ENCODE assay signal across 1 cellular context in the genomic region with DNA sequence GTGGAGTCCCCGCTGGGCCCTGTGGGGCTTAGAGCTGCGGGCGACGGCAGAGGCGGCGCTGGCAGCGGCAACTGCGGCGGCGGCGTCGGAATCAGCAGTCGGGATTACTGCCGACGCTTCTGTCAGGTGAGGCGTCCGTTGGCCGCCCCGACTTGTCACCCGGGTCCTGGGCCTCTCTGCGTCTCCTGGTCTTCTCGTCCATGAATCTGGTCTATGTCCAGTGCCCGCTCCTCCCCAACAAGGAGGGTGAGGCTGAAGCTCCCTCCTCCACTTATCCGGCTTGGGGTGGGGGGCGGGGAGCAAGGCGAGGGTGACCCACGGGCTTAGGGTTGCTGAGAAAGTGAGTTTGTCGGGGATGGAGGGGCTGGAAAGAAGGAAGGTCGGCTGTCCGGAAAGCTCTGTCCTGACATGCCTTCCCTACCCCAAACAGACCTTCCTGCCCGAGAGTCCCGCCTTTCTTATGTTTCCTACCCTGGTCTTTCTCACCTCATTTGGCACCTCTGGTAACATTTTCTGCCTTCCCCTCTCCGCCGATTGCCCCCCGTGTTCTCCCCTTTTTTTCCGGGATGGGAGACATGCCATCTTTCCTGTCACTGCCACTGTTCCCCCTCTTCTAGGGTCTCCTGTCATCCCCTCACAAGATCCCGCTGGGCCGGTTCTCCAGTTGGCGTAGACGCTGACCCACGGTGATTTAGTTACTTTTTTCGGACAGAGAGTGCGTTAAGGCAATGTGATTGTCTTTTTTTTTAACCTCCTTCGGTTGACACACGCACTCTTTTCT.
TF ChIP-seq lines count a peak whose summit lies in the region.

No MANE protein-coding gene starts in this region.

TF ChIP-seq in HepG2, 621 proteins besides CTCF, POLR2A, EP300 and RAD21 (continued from another document and continues in another):
- TF ChIP-seq ZNF614 (CRISPR knock-in tag; IDR thresholded peaks at IDR 0.05; ENCODE audit: borderline replicate concordance) (no peak), ZNF30 (CRISPR knock-in tag; IDR thresholded peaks at IDR 0.05) (peak; percentile 69; the same call in 1 of the 2 replicates), ZNF546 (CRISPR knock-in tag; conservative IDR thresholded peaks at IDR 0.05) (no peak), ZNF605 (CRISPR knock-in tag; IDR thresholded peaks at IDR 0.05) (no peak), ZNF484 (CRISPR knock-in tag; IDR thresholded peaks at IDR 0.05; ENCODE audit: borderline replicate concordance, low read depth) (no peak), KDM6A (CRISPR knock-in tag; IDR thresholded peaks at IDR 0.05; ENCODE audit: low read depth) (no peak), NR2C2 (CRISPR knock-in tag; IDR thresholded peaks at IDR 0.05; ENCODE audit: borderline replicate concordance) (no peak), PITX1 (CRISPR knock-in tag; IDR thresholded peaks at IDR 0.05) (peak; percentile 37; the same call in 1 of the 2 replicates), AGO1 (IDR thresholded peaks at IDR 0.05; ENCODE audit: low read depth, low read length, poor library complexity, severe bottlenecking) (peak; percentile 60), CBX1 (IDR thresholded peaks at IDR 0.05; ENCODE audit: low read depth) (no peak), EEA1 (CRISPR knock-in tag; IDR thresholded peaks at IDR 0.05; ENCODE audit: borderline replicate concordance) (no peak), ZNF724P (CRISPR knock-in tag; IDR thresholded peaks at IDR 0.05; ENCODE audit: borderline replicate concordance) (no peak), ZNF337 (CRISPR knock-in tag; IDR thresholded peaks at IDR 0.05; ENCODE audit: borderline replicate concordance, low read depth) (no peak), RNF2 (conservative IDR thresholded peaks at IDR 0.05; ENCODE audit: low read depth) (no peak), FOXO1 (CRISPR knock-in tag; IDR thresholded peaks at IDR 0.05) (no peak), RBAK (CRISPR knock-in tag; IDR thresholded peaks at IDR 0.05) (no peak), ZMYM2 (CRISPR knock-in tag; IDR thresholded peaks at IDR 0.05) (no peak), ZNF720 (CRISPR knock-in tag; IDR thresholded peaks at IDR 0.05) (no peak), ZNF672 (CRISPR knock-in tag; IDR thresholded peaks at IDR 0.05) (no peak), ZNF780A (CRISPR knock-in tag; IDR thresholded peaks at IDR 0.05) (no peak), ZNF839 (CRISPR knock-in tag; IDR thresholded peaks at IDR 0.05; ENCODE audit: borderline replicate concordance) (no peak), XBP1 (CRISPR knock-in tag; IDR thresholded peaks at IDR 0.05) (no peak), NRL (CRISPR knock-in tag; IDR thresholded peaks at IDR 0.05; ENCODE audit: borderline replicate concordance) (0 out of 2 replicates have a peak, but pooled peaks have one; percentile 6)
- TF ChIP-seq, protein P1, sequence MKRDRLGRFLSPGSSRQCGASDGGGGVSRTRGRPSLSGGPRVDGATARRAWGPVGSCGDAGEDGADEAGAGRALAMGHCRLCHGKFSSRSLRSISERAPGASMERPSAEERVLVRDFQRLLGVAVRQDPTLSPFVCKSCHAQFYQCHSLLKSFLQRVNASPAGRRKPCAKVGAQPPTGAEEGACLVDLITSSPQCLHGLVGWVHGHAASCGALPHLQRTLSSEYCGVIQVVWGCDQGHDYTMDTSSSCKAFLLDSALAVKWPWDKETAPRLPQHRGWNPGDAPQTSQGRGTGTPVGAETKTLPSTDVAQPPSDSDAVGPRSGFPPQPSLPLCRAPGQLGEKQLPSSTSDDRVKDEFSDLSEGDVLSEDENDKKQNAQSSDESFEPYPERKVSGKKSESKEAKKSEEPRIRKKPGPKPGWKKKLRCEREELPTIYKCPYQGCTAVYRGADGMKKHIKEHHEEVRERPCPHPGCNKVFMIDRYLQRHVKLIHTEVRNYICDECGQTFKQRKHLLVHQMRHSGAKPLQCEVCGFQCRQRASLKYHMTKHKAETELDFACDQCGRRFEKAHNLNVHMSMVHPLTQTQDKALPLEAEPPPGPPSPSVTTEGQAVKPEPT (CRISPR knock-in tag; IDR thresholded peaks at IDR 0.05; ENCODE audit: low read depth): no peak
- TF ChIP-seq, protein P2, sequence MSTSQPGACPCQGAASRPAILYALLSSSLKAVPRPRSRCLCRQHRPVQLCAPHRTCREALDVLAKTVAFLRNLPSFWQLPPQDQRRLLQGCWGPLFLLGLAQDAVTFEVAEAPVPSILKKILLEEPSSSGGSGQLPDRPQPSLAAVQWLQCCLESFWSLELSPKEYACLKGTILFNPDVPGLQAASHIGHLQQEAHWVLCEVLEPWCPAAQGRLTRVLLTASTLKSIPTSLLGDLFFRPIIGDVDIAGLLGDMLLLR (CRISPR knock-in tag; IDR thresholded peaks at IDR 0.05): 0 out of 2 replicates have a peak, but pooled peaks have one; percentile 7
- TF ChIP-seq, protein P3, sequence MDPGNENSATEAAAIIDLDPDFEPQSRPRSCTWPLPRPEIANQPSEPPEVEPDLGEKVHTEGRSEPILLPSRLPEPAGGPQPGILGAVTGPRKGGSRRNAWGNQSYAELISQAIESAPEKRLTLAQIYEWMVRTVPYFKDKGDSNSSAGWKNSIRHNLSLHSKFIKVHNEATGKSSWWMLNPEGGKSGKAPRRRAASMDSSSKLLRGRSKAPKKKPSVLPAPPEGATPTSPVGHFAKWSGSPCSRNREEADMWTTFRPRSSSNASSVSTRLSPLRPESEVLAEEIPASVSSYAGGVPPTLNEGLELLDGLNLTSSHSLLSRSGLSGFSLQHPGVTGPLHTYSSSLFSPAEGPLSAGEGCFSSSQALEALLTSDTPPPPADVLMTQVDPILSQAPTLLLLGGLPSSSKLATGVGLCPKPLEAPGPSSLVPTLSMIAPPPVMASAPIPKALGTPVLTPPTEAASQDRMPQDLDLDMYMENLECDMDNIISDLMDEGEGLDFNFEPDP (CRISPR knock-in tag; conservative IDR thresholded peaks at IDR 0.05): 0 out of 2 replicates have a peak, but pooled peaks have one; percentile 69
- TF ChIP-seq, protein P4, sequence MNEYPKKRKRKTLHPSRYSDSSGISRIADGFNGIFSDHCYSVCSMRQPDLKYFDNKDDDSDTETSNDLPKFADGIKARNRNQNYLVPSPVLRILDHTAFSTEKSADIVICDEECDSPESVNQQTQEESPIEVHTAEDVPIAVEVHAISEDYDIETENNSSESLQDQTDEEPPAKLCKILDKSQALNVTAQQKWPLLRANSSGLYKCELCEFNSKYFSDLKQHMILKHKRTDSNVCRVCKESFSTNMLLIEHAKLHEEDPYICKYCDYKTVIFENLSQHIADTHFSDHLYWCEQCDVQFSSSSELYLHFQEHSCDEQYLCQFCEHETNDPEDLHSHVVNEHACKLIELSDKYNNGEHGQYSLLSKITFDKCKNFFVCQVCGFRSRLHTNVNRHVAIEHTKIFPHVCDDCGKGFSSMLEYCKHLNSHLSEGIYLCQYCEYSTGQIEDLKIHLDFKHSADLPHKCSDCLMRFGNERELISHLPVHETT (CRISPR knock-in tag; conservative IDR thresholded peaks at IDR 0.05): no peak
- TF ChIP-seq, protein P5, sequence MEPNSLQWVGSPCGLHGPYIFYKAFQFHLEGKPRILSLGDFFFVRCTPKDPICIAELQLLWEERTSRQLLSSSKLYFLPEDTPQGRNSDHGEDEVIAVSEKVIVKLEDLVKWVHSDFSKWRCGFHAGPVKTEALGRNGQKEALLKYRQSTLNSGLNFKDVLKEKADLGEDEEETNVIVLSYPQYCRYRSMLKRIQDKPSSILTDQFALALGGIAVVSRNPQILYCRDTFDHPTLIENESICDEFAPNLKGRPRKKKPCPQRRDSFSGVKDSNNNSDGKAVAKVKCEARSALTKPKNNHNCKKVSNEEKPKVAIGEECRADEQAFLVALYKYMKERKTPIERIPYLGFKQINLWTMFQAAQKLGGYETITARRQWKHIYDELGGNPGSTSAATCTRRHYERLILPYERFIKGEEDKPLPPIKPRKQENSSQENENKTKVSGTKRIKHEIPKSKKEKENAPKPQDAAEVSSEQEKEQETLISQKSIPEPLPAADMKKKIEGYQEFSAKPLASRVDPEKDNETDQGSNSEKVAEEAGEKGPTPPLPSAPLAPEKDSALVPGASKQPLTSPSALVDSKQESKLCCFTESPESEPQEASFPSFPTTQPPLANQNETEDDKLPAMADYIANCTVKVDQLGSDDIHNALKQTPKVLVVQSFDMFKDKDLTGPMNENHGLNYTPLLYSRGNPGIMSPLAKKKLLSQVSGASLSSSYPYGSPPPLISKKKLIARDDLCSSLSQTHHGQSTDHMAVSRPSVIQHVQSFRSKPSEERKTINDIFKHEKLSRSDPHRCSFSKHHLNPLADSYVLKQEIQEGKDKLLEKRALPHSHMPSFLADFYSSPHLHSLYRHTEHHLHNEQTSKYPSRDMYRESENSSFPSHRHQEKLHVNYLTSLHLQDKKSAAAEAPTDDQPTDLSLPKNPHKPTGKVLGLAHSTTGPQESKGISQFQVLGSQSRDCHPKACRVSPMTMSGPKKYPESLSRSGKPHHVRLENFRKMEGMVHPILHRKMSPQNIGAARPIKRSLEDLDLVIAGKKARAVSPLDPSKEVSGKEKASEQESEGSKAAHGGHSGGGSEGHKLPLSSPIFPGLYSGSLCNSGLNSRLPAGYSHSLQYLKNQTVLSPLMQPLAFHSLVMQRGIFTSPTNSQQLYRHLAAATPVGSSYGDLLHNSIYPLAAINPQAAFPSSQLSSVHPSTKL (CRISPR knock-in tag; IDR thresholded peaks at IDR 0.05): no peak
- TF ChIP-seq, protein P6, sequence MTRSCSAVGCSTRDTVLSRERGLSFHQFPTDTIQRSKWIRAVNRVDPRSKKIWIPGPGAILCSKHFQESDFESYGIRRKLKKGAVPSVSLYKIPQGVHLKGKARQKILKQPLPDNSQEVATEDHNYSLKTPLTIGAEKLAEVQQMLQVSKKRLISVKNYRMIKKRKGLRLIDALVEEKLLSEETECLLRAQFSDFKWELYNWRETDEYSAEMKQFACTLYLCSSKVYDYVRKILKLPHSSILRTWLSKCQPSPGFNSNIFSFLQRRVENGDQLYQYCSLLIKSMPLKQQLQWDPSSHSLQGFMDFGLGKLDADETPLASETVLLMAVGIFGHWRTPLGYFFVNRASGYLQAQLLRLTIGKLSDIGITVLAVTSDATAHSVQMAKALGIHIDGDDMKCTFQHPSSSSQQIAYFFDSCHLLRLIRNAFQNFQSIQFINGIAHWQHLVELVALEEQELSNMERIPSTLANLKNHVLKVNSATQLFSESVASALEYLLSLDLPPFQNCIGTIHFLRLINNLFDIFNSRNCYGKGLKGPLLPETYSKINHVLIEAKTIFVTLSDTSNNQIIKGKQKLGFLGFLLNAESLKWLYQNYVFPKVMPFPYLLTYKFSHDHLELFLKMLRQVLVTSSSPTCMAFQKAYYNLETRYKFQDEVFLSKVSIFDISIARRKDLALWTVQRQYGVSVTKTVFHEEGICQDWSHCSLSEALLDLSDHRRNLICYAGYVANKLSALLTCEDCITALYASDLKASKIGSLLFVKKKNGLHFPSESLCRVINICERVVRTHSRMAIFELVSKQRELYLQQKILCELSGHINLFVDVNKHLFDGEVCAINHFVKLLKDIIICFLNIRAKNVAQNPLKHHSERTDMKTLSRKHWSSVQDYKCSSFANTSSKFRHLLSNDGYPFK (CRISPR knock-in tag; IDR thresholded peaks at IDR 0.05; ENCODE audit: borderline replicate concordance): peak; percentile 62; the same call in 1 of the 2 replicates
- TF ChIP-seq, protein P7, sequence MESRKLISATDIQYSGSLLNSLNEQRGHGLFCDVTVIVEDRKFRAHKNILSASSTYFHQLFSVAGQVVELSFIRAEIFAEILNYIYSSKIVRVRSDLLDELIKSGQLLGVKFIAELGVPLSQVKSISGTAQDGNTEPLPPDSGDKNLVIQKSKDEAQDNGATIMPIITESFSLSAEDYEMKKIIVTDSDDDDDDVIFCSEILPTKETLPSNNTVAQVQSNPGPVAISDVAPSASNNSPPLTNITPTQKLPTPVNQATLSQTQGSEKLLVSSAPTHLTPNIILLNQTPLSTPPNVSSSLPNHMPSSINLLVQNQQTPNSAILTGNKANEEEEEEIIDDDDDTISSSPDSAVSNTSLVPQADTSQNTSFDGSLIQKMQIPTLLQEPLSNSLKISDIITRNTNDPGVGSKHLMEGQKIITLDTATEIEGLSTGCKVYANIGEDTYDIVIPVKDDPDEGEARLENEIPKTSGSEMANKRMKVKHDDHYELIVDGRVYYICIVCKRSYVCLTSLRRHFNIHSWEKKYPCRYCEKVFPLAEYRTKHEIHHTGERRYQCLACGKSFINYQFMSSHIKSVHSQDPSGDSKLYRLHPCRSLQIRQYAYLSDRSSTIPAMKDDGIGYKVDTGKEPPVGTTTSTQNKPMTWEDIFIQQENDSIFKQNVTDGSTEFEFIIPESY (CRISPR knock-in tag; IDR thresholded peaks at IDR 0.05): no peak
- TF ChIP-seq, protein P8, sequence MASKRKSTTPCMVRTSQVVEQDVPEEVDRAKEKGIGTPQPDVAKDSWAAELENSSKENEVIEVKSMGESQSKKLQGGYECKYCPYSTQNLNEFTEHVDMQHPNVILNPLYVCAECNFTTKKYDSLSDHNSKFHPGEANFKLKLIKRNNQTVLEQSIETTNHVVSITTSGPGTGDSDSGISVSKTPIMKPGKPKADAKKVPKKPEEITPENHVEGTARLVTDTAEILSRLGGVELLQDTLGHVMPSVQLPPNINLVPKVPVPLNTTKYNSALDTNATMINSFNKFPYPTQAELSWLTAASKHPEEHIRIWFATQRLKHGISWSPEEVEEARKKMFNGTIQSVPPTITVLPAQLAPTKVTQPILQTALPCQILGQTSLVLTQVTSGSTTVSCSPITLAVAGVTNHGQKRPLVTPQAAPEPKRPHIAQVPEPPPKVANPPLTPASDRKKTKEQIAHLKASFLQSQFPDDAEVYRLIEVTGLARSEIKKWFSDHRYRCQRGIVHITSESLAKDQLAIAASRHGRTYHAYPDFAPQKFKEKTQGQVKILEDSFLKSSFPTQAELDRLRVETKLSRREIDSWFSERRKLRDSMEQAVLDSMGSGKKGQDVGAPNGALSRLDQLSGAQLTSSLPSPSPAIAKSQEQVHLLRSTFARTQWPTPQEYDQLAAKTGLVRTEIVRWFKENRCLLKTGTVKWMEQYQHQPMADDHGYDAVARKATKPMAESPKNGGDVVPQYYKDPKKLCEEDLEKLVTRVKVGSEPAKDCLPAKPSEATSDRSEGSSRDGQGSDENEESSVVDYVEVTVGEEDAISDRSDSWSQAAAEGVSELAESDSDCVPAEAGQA (IDR thresholded peaks at IDR 0.05; ENCODE audit: low read depth): no peak
- TF ChIP-seq, protein P8 (CRISPR knock-in tag; IDR thresholded peaks at IDR 0.05; ENCODE audit: borderline replicate concordance): no peak
